1 cellular context compared by ENCODE assay signal in genomic region chr2:150140777-150141176, GRCh38.
TF ChIP-seq lines count a peak whose summit lies in the region.

No MANE protein-coding gene starts in this region.

TF ChIP-seq in IMR-90, 13 proteins besides CTCF, POLR2A, EP300 and RAD21:
- TF ChIP-seq SMC3 (IDR thresholded peaks at IDR 0.05; ENCODE audit: low read depth, low read length) (no peak), BHLHE40 (IDR thresholded peaks at IDR 0.05; ENCODE audit: low read depth, low read length) (no peak), MAZ (IDR thresholded peaks at IDR 0.05; ENCODE audit: borderline replicate concordance, low read depth, low read length) (no peak)
